Comparison of ENCODE assay signal across 1 cellular context in genomic region chr13:42327725-42328124, GRCh38.
TF ChIP-seq lines count a peak whose summit lies in the region.

No MANE protein-coding gene starts in this region.

TF ChIP-seq in WTC11, 78 proteins besides CTCF, POLR2A, EP300 and RAD21 (continued from another document):
- TF ChIP-seq TP53 (CRISPR knock-in tag; IDR thresholded peaks at IDR 0.05) (no peak), ZNF281 (CRISPR knock-in tag; IDR thresholded peaks at IDR 0.05) (no peak), TEAD1 (CRISPR knock-in tag; IDR thresholded peaks at IDR 0.05) (no peak), CBFB (CRISPR knock-in tag; IDR thresholded peaks at IDR 0.05; ENCODE audit: low read depth) (no peak), FOXJ3 (CRISPR knock-in tag; IDR thresholded peaks at IDR 0.05; ENCODE audit: borderline replicate concordance) (no peak), STAT6 (CRISPR knock-in tag; conservative IDR thresholded peaks at IDR 0.05; ENCODE audit: low read depth) (no peak), KAT7 (CRISPR knock-in tag; IDR thresholded peaks at IDR 0.05; ENCODE audit: borderline replicate concordance) (no peak), RELA (CRISPR knock-in tag; IDR thresholded peaks at IDR 0.05; ENCODE audit: borderline replicate concordance) (no peak), E2F4 (CRISPR knock-in tag; IDR thresholded peaks at IDR 0.05; ENCODE audit: borderline replicate concordance, low read depth) (no peak), NR1H2 (CRISPR knock-in tag; IDR thresholded peaks at IDR 0.05) (no peak), AFF4 (CRISPR knock-in tag; IDR thresholded peaks at IDR 0.05; ENCODE audit: borderline replicate concordance) (no peak), SMAD4 (CRISPR knock-in tag; IDR thresholded peaks at IDR 0.05) (no peak), ATF6 (CRISPR knock-in tag; IDR thresholded peaks at IDR 0.05) (no peak), MYBL2 (CRISPR knock-in tag; IDR thresholded peaks at IDR 0.05) (no peak), GRHL2 (CRISPR knock-in tag; IDR thresholded peaks at IDR 0.05; ENCODE audit: insufficient replicate concordance, severe bottlenecking) (no peak)
